16 cellular contexts compared by ENCODE assay signal in the genomic region with DNA sequence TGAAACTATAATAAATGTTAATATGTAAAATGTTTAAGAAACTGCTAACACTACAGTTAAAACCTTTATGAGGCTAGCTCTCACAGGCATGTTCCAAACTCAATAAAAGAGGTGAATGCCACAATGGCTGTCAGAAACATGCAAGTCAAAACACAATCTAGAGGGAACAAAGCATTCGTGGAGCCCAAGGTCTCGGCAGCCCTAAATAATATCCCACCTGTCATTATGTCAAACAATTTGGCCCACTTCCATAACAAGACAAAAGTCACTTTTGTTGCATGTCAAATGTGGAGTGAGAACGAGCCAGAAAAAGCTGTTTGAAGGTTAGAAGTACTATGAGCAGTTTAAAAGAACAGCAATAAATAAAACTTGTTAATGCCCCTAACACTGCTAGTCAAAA.
"Had no signal": no experiment of that assay in that cellular context is flagged by ENCODE, and none has a peak within 500 bp of the region (broad histone marks: within the 10 kb centered on the region; RNA-seq: fewer than 3 reads in every experiment).

No MANE protein-coding gene starts in this region.

- H3K27me3 ChIP-seq: stomach had no signal

- H3K9me3 ChIP-seq: stomach, thoracic aorta had no signal

- H3K36me3 ChIP-seq: stomach, thoracic aorta had no signal

- H3K4me3 ChIP-seq: stomach, thoracic aorta had no signal

- ATAC-seq: activated CD4-positive, CD25-positive, alpha-beta regulatory T cell treated with anti-CD3 and anti-CD28 coated beads, Interleukin-2, amount 50 U/mL, for 24 hours; activated naive CD8-positive, alpha-beta T cell treated with anti-CD3 and anti-CD28 coated beads, Interleukin-2, amount 50 U/mL, for 24 hours; effector memory CD8-positive, alpha-beta T cell had no signal

- FAIRE-seq: frontal cortex had no signal

- H3K27ac ChIP-seq: stomach, thoracic aorta had no signal

- DNase-seq: activated CD4-positive, alpha-beta T cell treated with anti-CD3 and anti-CD28 coated beads, Interleukin-2, amount 50 U/mL, for 4 hours; activated naive CD4-positive, alpha-beta T cell treated with anti-CD3 and anti-CD28 coated beads for 36 hours; activated naive CD8-positive, alpha-beta T cell treated with anti-CD3 and anti-CD28 coated beads, Interleukin-2, amount 50 U/mL, for 24 hours; activated T-cell treated with anti-CD3 and anti-CD28 coated beads for 4 hours; aorta; dermis blood vessel endothelial cell; effector memory CD8-positive, alpha-beta T cell; head of caudate nucleus; immature natural killer cell; mesendoderm; stimulated activated CD4-positive, alpha-beta T cell treated with anti-CD3 and anti-CD28 coated beads, Interleukin-12 subunit alpha, Interleukin-12 subunit beta, amount 100 ng/mL, for 4 hours; stimulated activated CD4-positive, alpha-beta T cell treated with anti-CD3 and anti-CD28 coated beads, Interleukin-2, amount 100 ng/mL, for 24 hours; stomach had no signal
